1 cellular context compared by ENCODE assay signal in genomic region chr20:57664924-57665588, GRCh38.
TF ChIP-seq lines count a peak whose summit lies in the region.

No MANE protein-coding gene starts in this region.

TF ChIP-seq in WTC11, 78 proteins besides CTCF, POLR2A, EP300 and RAD21 (continued from another document):
- TF ChIP-seq ATF6 (CRISPR knock-in tag; IDR thresholded peaks at IDR 0.05): no peak
- no peak for TF ChIP-seq EMX1 (CRISPR knock-in tag; IDR thresholded peaks at IDR 0.05)
- TF ChIP-seq SMAD4 (CRISPR knock-in tag; IDR thresholded peaks at IDR 0.05): no peak
- TF ChIP-seq ZNF671 (CRISPR knock-in tag; IDR thresholded peaks at IDR 0.05): no peak
- TF ChIP-seq NR2C2 (CRISPR knock-in tag; IDR thresholded peaks at IDR 0.05): no peak
- no peak for TF ChIP-seq PREB (CRISPR knock-in tag; IDR thresholded peaks at IDR 0.05; ENCODE audit: borderline replicate concordance)
- TF ChIP-seq SOX15 (CRISPR knock-in tag; IDR thresholded peaks at IDR 0.05): no peak
- no peak for TF ChIP-seq E2F5 (CRISPR knock-in tag; IDR thresholded peaks at IDR 0.05)
- TF ChIP-seq JUN (CRISPR knock-in tag; IDR thresholded peaks at IDR 0.05): no peak
TF ChIP-seq in WTC11: peak in this region for 0.
